In the genomic region with DNA sequence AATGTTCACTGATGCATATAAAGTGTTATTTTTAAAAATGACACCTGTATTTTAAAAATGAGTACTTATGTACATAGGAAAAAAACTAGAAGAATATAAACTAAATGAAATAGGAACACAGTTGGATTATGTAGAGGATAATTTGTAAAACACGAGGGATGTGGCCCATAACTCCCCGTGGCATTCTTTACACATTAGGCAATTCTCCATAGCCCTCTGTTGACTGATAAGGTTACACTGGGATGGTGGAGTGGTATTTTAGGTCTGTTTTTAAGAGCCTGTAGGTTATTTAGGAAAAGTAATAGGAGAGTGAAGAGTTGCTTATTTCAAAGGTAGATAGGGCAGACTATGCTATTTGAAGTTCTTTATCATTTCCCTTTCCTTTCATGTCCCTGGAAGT, we compare ENCODE assay signal across 27 cellular contexts. TPM values are rescaled to one million over a fixed set of nuclear protein-coding genes. Genes with fewer than 3 reads are reported as not detected.
A peak's percentile ranks its signal among the peaks of the same experiment; 100 is the strongest.
DNase-seq lines count a peak whose midpoint lies in the region; ATAC-seq, FAIRE-seq and TF ChIP-seq lines count a peak whose summit lies in the region.
"Had no signal": no experiment of that assay in that cellular context is flagged by ENCODE, and none has a peak within 500 bp of the region (broad histone marks: within the 10 kb centered on the region; RNA-seq: fewer than 3 reads in every experiment).

No MANE protein-coding gene starts in this region.

- peaks cover 54% of the 10 kb centered on the region for H3K4me1 Mint-ChIP-seq in astrocyte (ENCODE audit: low read depth, unreplicated experiment)
- H3K4me1 Mint-ChIP-seq: activated T-helper 17 cell treated with anti-CD3 and anti-CD28 coated beads, Interleukin-2, amount 50 U/mL, for 72 hours; natural killer cell; stimulated activated effector memory CD8-positive, alpha-beta T cell treated with anti-CD3 and anti-CD28 coated beads, Interleukin-12 subunit alpha, Interleukin-12 subunit beta, amount 100 ng/mL, for 72 hours had no signal

- in situ Hi-C loops in GM23248 (cut with MboI) = loop anchor here (25.0 kb wide), 2 partner anchors 242 to 542 kb away; no protein-coding TSS in a partner anchor

- H3K4me2 ChIP-seq in GM23248 (ENCODE audit: unreplicated experiment) (peak overlapping the region; percentile 20), astrocyte (ENCODE audit: low read length) (peak overlapping the region; percentile 4), osteoblast (ENCODE audit: insufficient read depth, low read length) (no peak overlapping the region)
- H3K4me2 ChIP-seq: KMS-11 had no signal

- H3K9me3 Mint-ChIP-seq in astrocyte (ENCODE audit: unreplicated experiment) = no peaks in the 10 kb centered on the region
- H3K9me3 Mint-ChIP-seq: activated naive CD4-positive, alpha-beta T cell treated with anti-CD3 and anti-CD28 coated beads, Interleukin-2, amount 50 U/mL, for 72 hours; activated T-helper 17 cell treated with anti-CD3 and anti-CD28 coated beads, Interleukin-2, amount 50 U/mL, for 72 hours; natural killer cell; stimulated activated effector memory CD8-positive, alpha-beta T cell treated with anti-CD3 and anti-CD28 coated beads, Interleukin-12 subunit alpha, Interleukin-12 subunit beta, amount 100 ng/mL, for 72 hours had no signal

- H3K27ac Mint-ChIP-seq in astrocyte (ENCODE audit: unreplicated experiment) = peak overlapping the region; percentile 45
- H3K27ac Mint-ChIP-seq: activated naive CD4-positive, alpha-beta T cell treated with anti-CD3 and anti-CD28 coated beads, Interleukin-2, amount 50 U/mL, for 72 hours; activated T-helper 17 cell treated with anti-CD3 and anti-CD28 coated beads, Interleukin-2, amount 50 U/mL, for 72 hours; natural killer cell; stimulated activated effector memory CD8-positive, alpha-beta T cell treated with anti-CD3 and anti-CD28 coated beads, Interleukin-12 subunit alpha, Interleukin-12 subunit beta, amount 100 ng/mL, for 72 hours had no signal

- ATAC-seq in HG03139 (IDR thresholded peaks at IDR 0.05; ENCODE audit: unreplicated experiment) (no peak), GM18870 (IDR thresholded peaks at IDR 0.05; ENCODE audit: unreplicated experiment) (no peak)
- ATAC-seq: activated naive CD4-positive, alpha-beta T cell treated with anti-CD3 and anti-CD28 coated beads, Interleukin-2, amount 50 U/mL, for 72 hours; activated T-helper 17 cell treated with anti-CD3 and anti-CD28 coated beads, Interleukin-2, amount 50 U/mL, for 72 hours; left colon; natural killer cell; pancreas; stimulated activated effector memory CD8-positive, alpha-beta T cell treated with anti-CD3 and anti-CD28 coated beads, Interleukin-12 subunit alpha, Interleukin-12 subunit beta, amount 100 ng/mL, for 72 hours had no signal

- TF ChIP-seq CTCF in astrocyte (IDR thresholded peaks at IDR 0.05; ENCODE audit: insufficient read depth, low read depth, low read length) (no peak), cardiac muscle cell (IDR thresholded peaks at IDR 0.05; ENCODE audit: low read depth, low read length) (no peak), osteoblast (IDR thresholded peaks at IDR 0.05; ENCODE audit: extremely low read depth, low read depth, low read length) (no peak)

- peaks cover 35% of the 10 kb centered on the region for H3F3A ChIP-seq in GM23248 (ENCODE audit: insufficient read depth)

- 88 to 91% methylated on average over 2 of the region's 2 CpGs for WGBS in GM23248 (ENCODE audit: low coverage in 1 of 2, low lambda C conversion rate in 2 of 2, missing lambda C conversion rate in 2 of 2), 2 experiments

- H3K27me3 Mint-ChIP-seq in astrocyte (ENCODE audit: low read depth, unreplicated experiment) = no peaks in the 10 kb centered on the region
- H3K27me3 Mint-ChIP-seq: activated T-helper 17 cell treated with anti-CD3 and anti-CD28 coated beads, Interleukin-2, amount 50 U/mL, for 72 hours had no signal

- H2AFZ ChIP-seq in GM23248 (no peak overlapping the region), astrocyte (ENCODE audit: low read depth, low read length) (no peak overlapping the region), osteoblast (ENCODE audit: low read length) (no peak overlapping the region)

- H3K4me3 Mint-ChIP-seq in astrocyte (ENCODE audit: unreplicated experiment) = peak overlapping the region; percentile 80
- H3K4me3 Mint-ChIP-seq: activated T-helper 17 cell treated with anti-CD3 and anti-CD28 coated beads, Interleukin-2, amount 50 U/mL, for 72 hours; natural killer cell; stimulated activated effector memory CD8-positive, alpha-beta T cell treated with anti-CD3 and anti-CD28 coated beads, Interleukin-12 subunit alpha, Interleukin-12 subunit beta, amount 100 ng/mL, for 72 hours had no signal

- peak; percentile 24 for DNase-seq in GM23248
- DNase-seq in astrocyte (ENCODE audit: low read depth) = peak; percentile 65
- peak; percentile 35 to 64 for DNase-seq in cardiac muscle cell (ENCODE audit: low read depth in 1 of 2, low spot score in 1 of 2)
- no peak for DNase-seq in osteoblast (ENCODE audit: insufficient read length, low spot score, missing footprints)
- DNase-seq in activated T-cell treated with anti-CD3 and anti-CD28 coated beads, Interleukin-2, amount 50 U/mL, for 48 hours = no peak
- DNase-seq in stimulated activated CD8-positive, alpha-beta memory T cell treated with anti-CD3 and anti-CD28 coated beads, Interleukin-4, amount 100 ng/mL, for 48 hours = no peak
- DNase-seq: activated CD4-positive, alpha-beta T cell treated with anti-CD3 and anti-CD28 coated beads for 4 hours; C1 segment of cervical spinal cord; Calu3; colonic mucosa; esophagus squamous epithelium; HCEC 1CT; left colon; natural killer cell; NCI-H2029; NCI-H2227 treated with DMSO at 0.1 percent for 48 hours; NCI-H748 treated with DMSO at 0.1 percent for 48 hours; pancreas; sigmoid colon; SW 1271; uterus had no signal

- H3K36me3 Mint-ChIP-seq in astrocyte (ENCODE audit: low read depth, unreplicated experiment) = no peaks in the 10 kb centered on the region
- H3K36me3 Mint-ChIP-seq: activated naive CD4-positive, alpha-beta T cell treated with anti-CD3 and anti-CD28 coated beads, Interleukin-2, amount 50 U/mL, for 72 hours; natural killer cell; stimulated activated effector memory CD8-positive, alpha-beta T cell treated with anti-CD3 and anti-CD28 coated beads, Interleukin-12 subunit alpha, Interleukin-12 subunit beta, amount 100 ng/mL, for 72 hours had no signal

- H3K27me3 ChIP-seq in GM23248 (replicated peaks; ENCODE audit: insufficient read depth) (no peaks in the 10 kb centered on the region), astrocyte (ENCODE audit: insufficient read depth, low read length) (no peaks in the 10 kb centered on the region), cardiac muscle cell (no peaks in the 10 kb centered on the region), osteoblast (ENCODE audit: insufficient read depth, low read length) (no peaks in the 10 kb centered on the region)
- H3K27me3 ChIP-seq: colonic mucosa, esophagus squamous epithelium, pancreas, sigmoid colon, uterus had no signal

- H3K4me1 ChIP-seq in GM23248 (ENCODE audit: insufficient read depth) (peaks cover 77% of the 10 kb centered on the region), astrocyte (ENCODE audit: insufficient read depth, low read length) (peaks cover 28% of the 10 kb centered on the region), cardiac muscle cell (ENCODE audit: low read depth) (peaks cover 33% of the 10 kb centered on the region), osteoblast (ENCODE audit: insufficient read depth, low read length) (peaks cover 39% of the 10 kb centered on the region)
- H3K4me1 ChIP-seq: colonic mucosa, esophagus squamous epithelium, pancreas, sigmoid colon, uterus had no signal

- no peaks in the 10 kb centered on the region for H4K20me1 ChIP-seq in GM23248 (ENCODE audit: insufficient read depth)
- H4K20me1 ChIP-seq in astrocyte (ENCODE audit: insufficient read depth, low read length) = no peaks in the 10 kb centered on the region
- no peaks in the 10 kb centered on the region for H4K20me1 ChIP-seq in osteoblast (ENCODE audit: insufficient read depth, low read length)

- H3K27ac ChIP-seq in GM23248 (no peak overlapping the region), astrocyte (ENCODE audit: low read depth, low read length) (no peak overlapping the region), cardiac muscle cell (peak overlapping the region; percentile 73), osteoblast (ENCODE audit: low read depth, low read length) (no peak overlapping the region)
- H3K27ac ChIP-seq: colonic mucosa, esophagus squamous epithelium, KMS-11, pancreas, sigmoid colon, uterus had no signal

- no peak for FAIRE-seq in astrocyte (lab: Jason Lieb, UNC)
- FAIRE-seq: pancreas had no signal

- H3K36me3 ChIP-seq in GM23248 (ENCODE audit: low read depth) (0 out of 2 replicates have a peak, but pooled peaks cover 5% of the 10 kb centered on the region), astrocyte (ENCODE audit: insufficient read depth, low read length) (no peaks in the 10 kb centered on the region), cardiac muscle cell (no peaks in the 10 kb centered on the region), osteoblast (ENCODE audit: insufficient read depth, low read length) (no peaks in the 10 kb centered on the region)
- H3K36me3 ChIP-seq: colonic mucosa, esophagus squamous epithelium, pancreas, sigmoid colon, uterus had no signal

- H3K9ac ChIP-seq in GM23248 (no peak overlapping the region), astrocyte (ENCODE audit: low read length) (no peak overlapping the region)
- H3K9ac ChIP-seq: KMS-11 had no signal

- H3K79me2 ChIP-seq in GM23248 (ENCODE audit: insufficient read depth) (no peaks in the 10 kb centered on the region), astrocyte (ENCODE audit: insufficient read depth, low read length) (no peaks in the 10 kb centered on the region), osteoblast (ENCODE audit: insufficient read depth, low read length) (no peaks in the 10 kb centered on the region)

- H3K9me3 ChIP-seq in GM23248 (ENCODE audit: low read depth) (no peaks in the 10 kb centered on the region), astrocyte (ENCODE audit: insufficient read depth, low read depth, low read length) (no peaks in the 10 kb centered on the region), cardiac muscle cell (ENCODE audit: low read depth) (no peaks in the 10 kb centered on the region), osteoblast (ENCODE audit: low read depth, low read length) (no peaks in the 10 kb centered on the region)
- H3K9me3 ChIP-seq: colonic mucosa, esophagus squamous epithelium, pancreas, sigmoid colon, uterus had no signal

- no peak overlapping the region for H3K4me3 ChIP-seq in GM23248
- no peak overlapping the region for H3K4me3 ChIP-seq in astrocyte (ENCODE audit: insufficient read depth, low read depth, low read length)
- no peak overlapping the region for H3K4me3 ChIP-seq in cardiac muscle cell
- H3K4me3 ChIP-seq in osteoblast (ENCODE audit: insufficient read depth, low read length) = peak overlapping the region; percentile 21
- H3K4me3 ChIP-seq: colonic mucosa, esophagus squamous epithelium, pancreas, sigmoid colon, uterus had no signal

- no peaks in the 10 kb centered on the region for H3K9me2 ChIP-seq in GM23248 (ENCODE audit: insufficient read depth)

RNA-seq across cellular contexts. Expression of gene CAVIN4, which starts 1.8 kb away (rescaled TPM):
- 1.7 and 1.9 TPM in 2 replicates for total RNA-seq in GM23248 (2014; rRNA removed; shearing (Covaris generic))
- polyA plus RNA-seq in GM23248 (2016; fragmentation: Nextera tagmentation; extraction: Ambion mirVana) (0.60 and 0.65 TPM in 2 replicates), cardiac muscle cell (1.6 and 4.0 TPM in 2 replicates)
- total RNA-seq in astrocyte (4.2 and 6.0 TPM in 2 replicates), cardiac muscle cell (2.3 and 2.4 TPM in 2 replicates), osteoblast (1.4 and 1.5 TPM in 2 replicates)

Comparison
In these comparisons a context has a peak if more than half of its experiments do, and no peak if none do; other contexts are left out.
1. DNase-seq: peak in GM23248 (single experiment), astrocyte (single experiment) and cardiac muscle cell (2 of 2); none in osteoblast (single experiment), activated T-cell treated with anti-CD3 and anti-CD28 coated beads, Interleukin-2, amount 50 U/mL, for 48 hours (0 of 2) and stimulated activated CD8-positive, alpha-beta memory T cell treated with anti-CD3 and anti-CD28 coated beads, Interleukin-4, amount 100 ng/mL, for 48 hours (single experiment).